ENCODE assay signal across 12 cellular contexts in the genomic region with DNA sequence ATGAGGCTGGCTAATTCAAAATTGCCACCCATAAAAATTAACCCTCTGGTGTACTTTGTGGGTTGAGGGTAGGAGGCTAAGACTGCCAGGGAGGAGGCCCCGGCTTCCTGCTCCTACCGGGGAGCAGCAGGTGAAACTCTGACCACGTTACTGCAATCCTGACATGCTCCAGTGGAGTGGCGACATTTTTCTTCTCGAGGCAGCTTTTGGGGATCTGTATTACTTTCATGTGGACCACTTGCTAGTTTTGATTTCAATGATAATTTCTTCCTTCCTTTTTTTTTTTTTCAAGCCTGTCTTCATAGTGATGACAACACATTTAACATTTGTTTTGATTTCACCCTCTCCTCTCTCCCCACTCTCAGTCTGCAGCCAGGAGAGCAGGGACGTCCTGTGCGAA. TPM values are rescaled to one million over a fixed set of nuclear protein-coding genes. Genes with fewer than 3 reads are reported as not detected.
DNase-seq lines count a peak whose midpoint lies in the region; ATAC-seq and TF ChIP-seq lines count a peak whose summit lies in the region.
"Had no signal": no experiment of that assay in that cellular context is flagged by ENCODE, and none has a peak within 500 bp of the region (broad histone marks: within the 10 kb centered on the region; RNA-seq: fewer than 3 reads in every experiment).

No MANE protein-coding gene starts in this region.

- H3K36me3 ChIP-seq in tibial artery: no peaks in the 10 kb centered on the region
- H3K36me3 ChIP-seq: breast epithelium had no signal

- peaks cover 93% of the 10 kb centered on the region for H3K4me1 Mint-ChIP-seq in activated CD4-positive, alpha-beta T cell treated with anti-CD3 and anti-CD28 coated beads for 36 hours
- H3K4me1 Mint-ChIP-seq in activated CD4-positive, alpha-beta memory T cell treated with anti-CD3 and anti-CD28 coated beads for 36 hours (ENCODE audit: low read depth): peaks cover 92% of the 10 kb centered on the region
- H3K4me1 Mint-ChIP-seq in natural killer cell treated with Interleukin-12 subunit alpha and Interleukin-12 subunit beta and Interleukin-15 and Interleukin-18, amount 100 ng/mL, for 72 hours (ENCODE audit: low read depth in 2 of 2): peaks cover 54 to 58% of the 10 kb centered on the region in 2 donors

- peak overlapping the region; percentile 25 for H3K4me3 Mint-ChIP-seq in activated CD4-positive, alpha-beta T cell treated with anti-CD3 and anti-CD28 coated beads for 36 hours
- H3K4me3 Mint-ChIP-seq in activated CD4-positive, alpha-beta memory T cell treated with anti-CD3 and anti-CD28 coated beads for 36 hours: no peak overlapping the region
- H3K4me3 Mint-ChIP-seq in natural killer cell treated with Interleukin-12 subunit alpha and Interleukin-12 subunit beta and Interleukin-15 and Interleukin-18, amount 100 ng/mL, for 72 hours: peak overlapping the region; percentile 21

- no peak overlapping the region for H3K27ac ChIP-seq in tibial artery
- H3K27ac ChIP-seq: foreskin keratinocyte had no signal

- peaks cover 89% of the 10 kb centered on the region for H3K36me3 Mint-ChIP-seq in activated CD4-positive, alpha-beta T cell treated with anti-CD3 and anti-CD28 coated beads for 36 hours (ENCODE audit: low read depth)
- H3K36me3 Mint-ChIP-seq in activated CD4-positive, alpha-beta memory T cell treated with anti-CD3 and anti-CD28 coated beads for 36 hours: peaks cover 88% of the 10 kb centered on the region
- H3K36me3 Mint-ChIP-seq in natural killer cell treated with Interleukin-12 subunit alpha and Interleukin-12 subunit beta and Interleukin-15 and Interleukin-18, amount 100 ng/mL, for 72 hours: peaks cover 57% of the 10 kb centered on the region

- H3K27me3 Mint-ChIP-seq in activated CD4-positive, alpha-beta T cell treated with anti-CD3 and anti-CD28 coated beads for 36 hours: no peaks in the 10 kb centered on the region
- no peaks in the 10 kb centered on the region for H3K27me3 Mint-ChIP-seq in activated CD4-positive, alpha-beta memory T cell treated with anti-CD3 and anti-CD28 coated beads for 36 hours
- H3K27me3 Mint-ChIP-seq in natural killer cell treated with Interleukin-12 subunit alpha and Interleukin-12 subunit beta and Interleukin-15 and Interleukin-18, amount 100 ng/mL, for 72 hours: peaks cover 0 to 2% of the 10 kb centered on the region in 2 donors

- H3K27ac Mint-ChIP-seq in activated CD4-positive, alpha-beta T cell treated with anti-CD3 and anti-CD28 coated beads for 36 hours: peak overlapping the region; percentile 44
- H3K27ac Mint-ChIP-seq in activated CD4-positive, alpha-beta memory T cell treated with anti-CD3 and anti-CD28 coated beads for 36 hours: peak overlapping the region; percentile 57
- peak overlapping the region in 1 of 2 donors; percentile 20 for H3K27ac Mint-ChIP-seq in natural killer cell treated with Interleukin-12 subunit alpha and Interleukin-12 subunit beta and Interleukin-15 and Interleukin-18, amount 100 ng/mL, for 72 hours

- no peaks in the 10 kb centered on the region for H3K9me3 Mint-ChIP-seq in activated CD4-positive, alpha-beta T cell treated with anti-CD3 and anti-CD28 coated beads for 36 hours (ENCODE audit: low read depth)
- H3K9me3 Mint-ChIP-seq in activated CD4-positive, alpha-beta memory T cell treated with anti-CD3 and anti-CD28 coated beads for 36 hours: no peaks in the 10 kb centered on the region
- no peaks in the 10 kb centered on the region for H3K9me3 Mint-ChIP-seq in natural killer cell treated with Interleukin-12 subunit alpha and Interleukin-12 subunit beta and Interleukin-15 and Interleukin-18, amount 100 ng/mL, for 72 hours

- peak; percentile 10 for ATAC-seq in activated CD4-positive, alpha-beta T cell treated with anti-CD3 and anti-CD28 coated beads for 36 hours
- peak; percentile 45 for ATAC-seq in GM21360 (IDR thresholded peaks at IDR 0.05; ENCODE audit: unreplicated experiment)
- peak; percentile 76 to 78 for ATAC-seq in natural killer cell treated with Interleukin-12 subunit alpha and Interleukin-12 subunit beta and Interleukin-15 and Interleukin-18, amount 100 ng/mL, for 72 hours
- no peak for ATAC-seq in left lobe of liver

- POLR2A ChIA-PET in activated CD4-positive, alpha-beta T cell treated with anti-CD3 and anti-CD28 coated beads for 36 hours (lab: Charles Lee): interaction anchor here (0.6 kb wide), 1 partner anchor 69 kb away, joined by 3 read pairs; no protein-coding TSS in a partner anchor
- POLR2A ChIA-PET in activated CD4-positive, alpha-beta memory T cell treated with anti-CD3 and anti-CD28 coated beads for 36 hours (lab: Charles Lee): interaction anchor here (1.0 to 3.2 kb wide), 2 partner anchors 9 to 18 kb away, joined by 3 to 20 read pairs; no protein-coding TSS in a partner anchor

- TF ChIP-seq CTCF in tibial artery (IDR thresholded peaks at IDR 0.05): no peak

- DNase-seq in activated CD4-positive, alpha-beta T cell treated with anti-CD3 and anti-CD28 coated beads for 36 hours: peak; percentile 26
- DNase-seq in activated CD4-positive, alpha-beta T cell treated with anti-CD3 and anti-CD28 coated beads for 4 hours: no peak
- peak; percentile 44 for DNase-seq in activated CD4-positive, alpha-beta memory T cell treated with anti-CD3 and anti-CD28 coated beads for 36 hours
- no peak for DNase-seq in natural killer cell treated with Interleukin-12 subunit alpha and Interleukin-12 subunit beta and Interleukin-15 and Interleukin-18, amount 100 ng/mL, for 72 hours (ENCODE audit: low spot score)
- DNase-seq in tibial artery: no peak
- DNase-seq in HUDEP-2 (lab: John Stamatoyannopoulos, UW; ENCODE audit: unreplicated experiment in 76 of 76): no peak
- no peak for DNase-seq in left lobe of liver (ENCODE audit: low spot score)
- DNase-seq: foreskin keratinocyte, MM.1S had no signal

- H3K9me3 ChIP-seq in tibial artery: no peaks in the 10 kb centered on the region
- H3K9me3 ChIP-seq: breast epithelium had no signal

- no peak overlapping the region for H3K4me3 ChIP-seq in tibial artery
- H3K4me3 ChIP-seq: breast epithelium had no signal

- CTCF ChIA-PET in activated CD4-positive, alpha-beta T cell treated with anti-CD3 and anti-CD28 coated beads for 36 hours (lab: Charles Lee): no interaction called here
- CTCF ChIA-PET in activated CD4-positive, alpha-beta memory T cell treated with anti-CD3 and anti-CD28 coated beads for 36 hours (lab: Charles Lee): interaction anchor here (1.1 kb wide), 1 partner anchor 10 kb away, joined by 3 read pairs; no protein-coding TSS in a partner anchor

- intact Hi-C loops in activated CD4-positive, alpha-beta T cell treated with anti-CD3 and anti-CD28 coated beads for 36 hours (cut with DNase I, micrococcal nuclease): loop anchor here (5.0 to 10.0 kb wide), 3 partner anchors 953 to 1013 kb away; no protein-coding TSS in a partner anchor
- intact Hi-C loops in activated CD4-positive, alpha-beta memory T cell treated with anti-CD3 and anti-CD28 coated beads for 36 hours (cut with micrococcal nuclease): loop anchor here (5.0 to 10.0 kb wide), 2 partner anchors 508 to 1026 kb away; no protein-coding TSS in a partner anchor
- intact Hi-C loops in tibial artery (cut with DNase I; ENCODE audit: low total_unique reads): no loop called here

- peaks cover 0 to 43% of the 10 kb centered on the region in 2 donors for H3K27me3 ChIP-seq in tibial artery
- H3K27me3 ChIP-seq: breast epithelium, foreskin keratinocyte had no signal

- H3K4me1 ChIP-seq in tibial artery: peaks cover 0 to 3% (median 0%) of the 10 kb centered on the region in 4 donors
- H3K4me1 ChIP-seq: breast epithelium had no signal

RNA-seq across cellular contexts. Expression of a gene that starts 14.6 kb away (rescaled TPM):
- 10 to 100 TPM; 23.5 to 30.2 TPM for total RNA-seq in activated CD4-positive, alpha-beta T cell treated with anti-CD3 and anti-CD28 coated beads for 36 hours
- 10 to 100 TPM; 46.3 to 47.4 TPM for total RNA-seq in activated CD4-positive, alpha-beta memory T cell treated with anti-CD3 and anti-CD28 coated beads for 36 hours
- total RNA-seq in natural killer cell treated with Interleukin-12 subunit alpha and Interleukin-12 subunit beta and Interleukin-15 and Interleukin-18, amount 100 ng/mL, for 72 hours: 10 to 100 TPM in 1 of 2 donors, 1 to 10 TPM in 1; 7.6 to 10.9 TPM
- 0.88 TPM for total RNA-seq in left lobe of liver
- total RNA-seq: osteoblast had no signal

Comparison
In these comparisons a context has a peak if more than half of its experiments do, and no peak if none do; other contexts are left out.
1. DNase-seq: peak in activated CD4-positive, alpha-beta T cell treated with anti-CD3 and anti-CD28 coated beads for 36 hours (single experiment) and activated CD4-positive, alpha-beta memory T cell treated with anti-CD3 and anti-CD28 coated beads for 36 hours (single experiment); none in activated CD4-positive, alpha-beta T cell treated with anti-CD3 and anti-CD28 coated beads for 4 hours (0 of 2), natural killer cell treated with Interleukin-12 subunit alpha and Interleukin-12 subunit beta and Interleukin-15 and Interleukin-18, amount 100 ng/mL, for 72 hours (single experiment), tibial artery (0 of 2), HUDEP-2 (0 of 76) and left lobe of liver (single experiment).